ENCODE assay signal across 24 cellular contexts in the genomic region with DNA sequence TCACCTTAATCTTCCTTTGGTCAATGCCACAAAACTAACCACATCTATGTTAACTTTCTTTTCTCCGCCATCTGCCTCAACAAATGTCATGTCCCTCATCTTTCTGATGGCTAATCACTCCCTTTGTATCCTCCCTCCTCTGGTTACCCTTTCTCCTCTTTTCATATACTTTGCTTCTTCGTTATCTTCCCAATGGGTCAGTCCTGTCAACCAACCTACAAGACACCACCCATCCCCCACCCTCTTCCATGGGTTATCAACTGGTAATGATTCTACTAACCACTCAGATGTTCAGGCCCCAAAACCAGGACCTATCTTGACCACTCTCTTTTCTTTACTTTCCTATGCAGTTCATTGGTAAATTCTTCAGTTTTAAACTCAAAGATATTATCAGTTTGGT. TPM values are rescaled to one million over a fixed set of nuclear protein-coding genes. Genes with fewer than 3 reads are reported as not detected.
A peak's percentile ranks its signal among the peaks of the same experiment; 100 is the strongest.
DNase-seq lines count a peak whose midpoint lies in the region; ATAC-seq, FAIRE-seq and TF ChIP-seq lines count a peak whose summit lies in the region.
"Had no signal": no experiment of that assay in that cellular context is flagged by ENCODE, and none has a peak within 500 bp of the region (broad histone marks: within the 10 kb centered on the region; RNA-seq: fewer than 3 reads in every experiment).

No MANE protein-coding gene starts in this region.

- DNase-seq in activated CD4-positive, alpha-beta T cell treated with anti-CD3 and anti-CD28 coated beads, Interleukin-2, amount 10 ng/mL, durations not matched to agents 24 days and 14 days = peak; percentile 47
- DNase-seq in activated CD4-positive, alpha-beta T cell treated with anti-CD3 and anti-CD28 coated beads for 48 hours = no peak
- no peak for DNase-seq in natural killer cell
- DNase-seq in natural killer cell treated with Interleukin-12 subunit alpha and Interleukin-12 subunit beta and Interleukin-15 and Interleukin-18, amount 100 ng/mL, for 72 hours (ENCODE audit: low spot score) = no peak
- DNase-seq in K562 (ENCODE audit: extremely low read depth in 1 of 4, low spot score in 3 of 4) = no peak
- DNase-seq in activated gamma-delta T cell (lab: John Stamatoyannopoulos, UW) = no peak
- no peak for DNase-seq in stimulated activated CD4-positive, alpha-beta T cell treated with anti-CD3 and anti-CD28 coated beads, Interleukin-4, amount 100 ng/mL, for 1 hour
- DNase-seq: BE2C; Calu3; CD4-positive, alpha-beta memory T cell; COR-L47; DMS53; DMS79 treated with DMSO at 0.1 percent for 48 hours; GOT3; HFFc6 had no signal

- no peak for ATAC-seq in natural killer cell
- no peak for ATAC-seq in natural killer cell treated with Interleukin-12 subunit alpha and Interleukin-12 subunit beta and Interleukin-15 and Interleukin-18, amount 100 ng/mL, for 72 hours
- ATAC-seq in K562 = no peak
- no peak for ATAC-seq in GM21423 (IDR thresholded peaks at IDR 0.05; ENCODE audit: unreplicated experiment)

- TF ChIP-seq CTCF in natural killer cell (IDR thresholded peaks at IDR 0.05) = no peak
- no peak for TF ChIP-seq CTCF in K562 (IDR thresholded peaks at IDR 0.05 in 2 of 3, conservative IDR thresholded peaks at IDR 0.05 in 1 of 3; ENCODE audit: insufficient read depth in 2 of 3, low read depth in 1 of 3, low read length in 3 of 3)

- peaks cover 11 to 25% of the 10 kb centered on the region in 2 experiments; a peak in 4 of 5 replicates for H3K4me1 ChIP-seq in K562 (replicated peaks in 1 of 2; ENCODE audit: control insufficient read depth in 2 of 2, insufficient read depth in 2 of 2, low read length in 2 of 2)
- H3K4me1 ChIP-seq: BE2C had no signal

- no peak for TF ChIP-seq EP300 in K562 (IDR thresholded peaks at IDR 0.05; ENCODE audit: low read length)

- CTCF ChIA-PET in K562 (lab: Yijun Ruan, JAX; ENCODE audit: low intra/inter-chr PET ratio) = no interaction called here

- no peaks in the 10 kb centered on the region for H3K36me3 ChIP-seq in K562 (ENCODE audit: control insufficient read depth, insufficient read depth, low read length)
- H3K36me3 ChIP-seq: BE2C, HAP-1 had no signal

- no peaks in the 10 kb centered on the region for H3K9me1 ChIP-seq in K562 (ENCODE audit: control insufficient read depth, insufficient read depth, low read length)

- peaks cover 1% of the 10 kb centered on the region; the same call in 1 of the 2 replicates for H3K9me3 ChIP-seq in K562 (replicated peaks; ENCODE audit: control insufficient read depth, insufficient read depth, low read depth, low read length)
- H3K9me3 ChIP-seq: BE2C; BLaER1 treated with 17β-estradiol and CSF1 and Interleukin-3, amounts not matched to agents 10 nM and 100 nM; HAP-1 had no signal

- in situ Hi-C loops in K562 (cut with MboI) = no loop called here

- WGBS in K562 (ENCODE audit: insufficient coverage, low coverage, missing lambda C conversion rate) = 46% methylated on average over 2 of the region's 2 CpGs

- H3K4me3 ChIP-seq in K562 = no peak overlapping the region
- H3K4me3 ChIP-seq: BLaER1 treated with 17β-estradiol and CSF1 and Interleukin-3, amounts not matched to agents 10 nM and 100 nM; HAP-1 had no signal

- H3K9ac ChIP-seq in K562 (ENCODE audit: insufficient read depth in 1 of 2, low read depth in 2 of 2, low read length in 2 of 2) = no peak overlapping the region
- H3K9ac ChIP-seq: BLaER1 treated with 17β-estradiol and CSF1 and Interleukin-3, amounts not matched to agents 10 nM and 100 nM had no signal

- no peak overlapping the region for H3K4me3 Mint-ChIP-seq in activated CD4-positive, alpha-beta T cell treated with anti-CD3 and anti-CD28 coated beads, Interleukin-2, amount 10 ng/mL, durations not matched to agents 24 days and 14 days
- H3K4me3 Mint-ChIP-seq in natural killer cell = peak overlapping the region; percentile 18
- no peak overlapping the region for H3K4me3 Mint-ChIP-seq in natural killer cell treated with Interleukin-12 subunit alpha and Interleukin-12 subunit beta and Interleukin-15 and Interleukin-18, amount 100 ng/mL, for 72 hours
- H3K4me3 Mint-ChIP-seq: CD14-positive monocyte, HFFc6 had no signal

- intact Hi-C loops in activated CD4-positive, alpha-beta T cell treated with anti-CD3 and anti-CD28 coated beads, Interleukin-2, amount 10 ng/mL, durations not matched to agents 24 days and 14 days (cut with micrococcal nuclease) = loop anchor here (5.0 kb wide), 1 partner anchor 56 kb away; no protein-coding TSS in a partner anchor
- intact Hi-C loops in natural killer cell (cut with micrococcal nuclease) (no loop called here), K562 (cut with micrococcal nuclease) (loop anchor here (10.0 kb wide), 2 partner anchors 139 to 681 kb away; partner anchors contain the start of gene CRTAP)

- no TSS peak for BruUV-seq in K562 (replicated peaks; lab: Mats Ljungman, UMichigan)

- H3K27me3 Mint-ChIP-seq in activated CD4-positive, alpha-beta T cell treated with anti-CD3 and anti-CD28 coated beads, Interleukin-2, amount 10 ng/mL, durations not matched to agents 24 days and 14 days = peaks cover 12% of the 10 kb centered on the region
- H3K27me3 Mint-ChIP-seq in natural killer cell (ENCODE audit: low read depth in 2 of 2) = peaks cover 0 to 6% of the 10 kb centered on the region in 2 donors
- peaks cover 3 to 11% of the 10 kb centered on the region in 2 donors for H3K27me3 Mint-ChIP-seq in natural killer cell treated with Interleukin-12 subunit alpha and Interleukin-12 subunit beta and Interleukin-15 and Interleukin-18, amount 100 ng/mL, for 72 hours

- no peak overlapping the region for H2AFZ ChIP-seq in K562 (ENCODE audit: low read depth, low read length)

- no peak overlapping the region for H3K4me2 ChIP-seq in K562 (ENCODE audit: insufficient read depth, low read length)

- POLR2A ChIA-PET in K562 (lab: Yijun Ruan, JAX) = no interaction called here

- no peak overlapping the region for H3K27ac ChIP-seq in K562 (ENCODE audit: extremely low read depth, low read depth, low read length)
- H3K27ac ChIP-seq: 22Rv1; BLaER1 treated with 17β-estradiol and CSF1 and Interleukin-3, amounts not matched to agents 10 nM and 100 nM had no signal

- no peak overlapping the region for H3K27ac Mint-ChIP-seq in activated CD4-positive, alpha-beta T cell treated with anti-CD3 and anti-CD28 coated beads, Interleukin-2, amount 10 ng/mL, durations not matched to agents 24 days and 14 days
- H3K27ac Mint-ChIP-seq in natural killer cell = no peak overlapping the region
- no peak overlapping the region for H3K27ac Mint-ChIP-seq in natural killer cell treated with Interleukin-12 subunit alpha and Interleukin-12 subunit beta and Interleukin-15 and Interleukin-18, amount 100 ng/mL, for 72 hours
- H3K27ac Mint-ChIP-seq: HFFc6 had no signal

- no peak for TF ChIP-seq POLR2A in K562 (conservative IDR thresholded peaks at IDR 0.05)

- H3K4me1 Mint-ChIP-seq in activated CD4-positive, alpha-beta T cell treated with anti-CD3 and anti-CD28 coated beads, Interleukin-2, amount 10 ng/mL, durations not matched to agents 24 days and 14 days = peaks cover 31% of the 10 kb centered on the region
- H3K4me1 Mint-ChIP-seq in natural killer cell = peaks cover 29 to 31% of the 10 kb centered on the region in 2 donors
- H3K4me1 Mint-ChIP-seq in natural killer cell treated with Interleukin-12 subunit alpha and Interleukin-12 subunit beta and Interleukin-15 and Interleukin-18, amount 100 ng/mL, for 72 hours (ENCODE audit: low read depth in 2 of 2) = peaks cover 24 to 41% of the 10 kb centered on the region in 2 donors

- FAIRE-seq in K562 (lab: Jason Lieb, UNC) = no peak
- FAIRE-seq: A204.1, GM12891, GM18507, H54 had no signal

- peaks cover 13% of the 10 kb centered on the region for H3K36me3 Mint-ChIP-seq in activated CD4-positive, alpha-beta T cell treated with anti-CD3 and anti-CD28 coated beads, Interleukin-2, amount 10 ng/mL, durations not matched to agents 24 days and 14 days (ENCODE audit: low read depth)
- H3K36me3 Mint-ChIP-seq in natural killer cell = no peaks in the 10 kb centered on the region
- H3K36me3 Mint-ChIP-seq in natural killer cell treated with Interleukin-12 subunit alpha and Interleukin-12 subunit beta and Interleukin-15 and Interleukin-18, amount 100 ng/mL, for 72 hours = no peaks in the 10 kb centered on the region

- no peaks in the 10 kb centered on the region for H3K27me3 ChIP-seq in K562 (ENCODE audit: control insufficient read depth in 2 of 2, insufficient read depth in 2 of 2, low read length in 2 of 2)
- H3K27me3 ChIP-seq: BE2C; BLaER1 treated with 17β-estradiol and CSF1 and Interleukin-3, amounts not matched to agents 10 nM and 100 nM had no signal

- no peaks in the 10 kb centered on the region for H3K9me3 Mint-ChIP-seq in activated CD4-positive, alpha-beta T cell treated with anti-CD3 and anti-CD28 coated beads, Interleukin-2, amount 10 ng/mL, durations not matched to agents 24 days and 14 days
- no peaks in the 10 kb centered on the region for H3K9me3 Mint-ChIP-seq in natural killer cell
- H3K9me3 Mint-ChIP-seq in natural killer cell treated with Interleukin-12 subunit alpha and Interleukin-12 subunit beta and Interleukin-15 and Interleukin-18, amount 100 ng/mL, for 72 hours = no peaks in the 10 kb centered on the region
- H3K9me3 Mint-ChIP-seq: CD14-positive monocyte, HFFc6 had no signal

- TF ChIP-seq RAD21 in K562 (CRISPR knock-in tag; conservative IDR thresholded peaks at IDR 0.05 in 1 of 2, IDR thresholded peaks at IDR 0.05 in 1 of 2) = no peak

- peaks cover 37% of the 10 kb centered on the region for H3K79me2 ChIP-seq in K562 (ENCODE audit: control insufficient read depth, insufficient read depth, low read length)

- peaks cover 5% of the 10 kb centered on the region; the same call in 1 of the 2 replicates for H4K20me1 ChIP-seq in K562 (replicated peaks; ENCODE audit: control insufficient read depth, insufficient read depth, low read length)

RNA-seq across cellular contexts. Expression of gene PDCD6IP, which starts 2.3 kb away (rescaled TPM):
- 175 and 189 TPM in 2 replicates for total RNA-seq in activated CD4-positive, alpha-beta T cell treated with anti-CD3 and anti-CD28 coated beads, Interleukin-2, amount 10 ng/mL, durations not matched to agents 24 days and 14 days
- total RNA-seq in natural killer cell (100 to 1,000 TPM; 170 to 182 (median 179) TPM), K562 (2014; rRNA removed) (118 and 141 TPM in 2 replicates), K562 (2014; rRNA removed; fragmentation: Illumina TruSeq; extraction: Trizol) (163 and 187 TPM in 2 replicates), K562 (2015; rRNA removed; fragmentation: Illumina TruSeq; extraction: Trizol) (158 and 168 TPM in 2 replicates), K562 (2021) (265 and 302 TPM in 2 replicates)
- 100 to 1,000 TPM; 180 to 197 TPM for total RNA-seq in natural killer cell treated with Interleukin-12 subunit alpha and Interleukin-12 subunit beta and Interleukin-15 and Interleukin-18, amount 100 ng/mL, for 72 hours
- total RNA-seq in K562 (2011; cell fraction: chromatin; rRNA removed; ENCODE audit: low replicate concordance) = 160 and 344 TPM in 2 replicates
- 122 and 124 TPM in 2 replicates for total RNA-seq in K562 (2011; cell fraction: nucleolus; rRNA removed)
- total RNA-seq in K562 (2011; cell fraction: nucleoplasm; rRNA removed) = 160 and 236 TPM in 2 replicates
- polyA plus RNA-seq in K562 (2011; rRNA removed) (275 and 299 TPM in 2 replicates), K562 (2014; fragmentation: Illumina TruSeq; extraction: Trizol) (90.9 and 107 TPM in 2 replicates), K562 (2014; fragmentation: Nextera tagmentation; extraction: Ambion mirVana) (10 to 100 TPM; 40.2 to 57.6 TPM), K562 (2014; rRNA removed) (90.5 and 122 TPM in 2 replicates)
- polyA plus RNA-seq in K562 (2011; cell fraction: cytosol; rRNA removed) = 109 and 253 TPM in 2 replicates
- polyA plus RNA-seq in K562 (2011; cell fraction: nucleus; rRNA removed) = 419 and 457 TPM in 2 replicates
- 121 and 225 TPM in 2 replicates for polyA plus RNA-seq in K562 (2012)
- 221 and 245 TPM in 2 replicates for polyA minus RNA-seq in K562 (2011; rRNA and poly(A)+ RNA removed)
- 240 and 262 TPM in 2 replicates for polyA minus RNA-seq in K562 (2011; cell fraction: cytosol; rRNA and poly(A)+ RNA removed)
- polyA minus RNA-seq in K562 (2011; cell fraction: nucleus; rRNA and poly(A)+ RNA removed) = 269 and 348 TPM in 2 replicates
